In the genomic region with DNA sequence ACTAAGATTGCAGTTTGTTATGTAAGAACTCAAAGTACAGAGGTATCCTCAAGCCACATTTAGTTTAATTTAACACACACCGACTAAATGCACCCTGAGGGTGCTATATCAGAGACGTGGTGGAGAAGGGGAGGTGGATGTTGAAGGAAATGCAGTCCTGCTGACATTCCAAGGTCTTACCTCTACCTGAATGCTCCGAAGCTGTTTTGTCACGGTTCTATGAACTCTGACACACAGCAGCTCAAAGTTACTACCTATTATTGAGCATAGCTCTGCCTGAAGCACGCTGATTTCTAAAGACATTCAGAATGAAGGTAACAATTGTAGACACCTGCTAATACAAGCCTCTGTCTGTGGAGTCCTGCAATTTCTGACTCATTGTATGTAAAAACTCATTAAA, we compare ENCODE assay signal across 10 cellular contexts. TPM values are rescaled to one million over a fixed set of nuclear protein-coding genes. Genes with fewer than 3 reads are reported as not detected.
"Had no signal": no experiment of that assay in that cellular context is flagged by ENCODE, and none has a peak within 500 bp of the region (broad histone marks: within the 10 kb centered on the region; RNA-seq: fewer than 3 reads in every experiment).

No MANE protein-coding gene starts in this region.

- H3K4me3 ChIP-seq: GM23248, HAP-1, K562 had no signal

- H3K27ac ChIP-seq: GM23248 had no signal

- H3K9me3 ChIP-seq: HAP-1 had no signal

- FAIRE-seq: HTR-8/SVneo, K562 had no signal

- H3K9ac ChIP-seq: GM23248 had no signal

- H3K36me3 ChIP-seq: HAP-1 had no signal

- DNase-seq: GM23248, GOT3, H7, HFFc6, IMR-90 had no signal

RNA-seq across cellular contexts. Expression of gene C1QTNF7, which starts 48.6 kb away (rescaled TPM):
- total RNA-seq: GM23248, H4, H7, HT-29, K562 had no signal
- polyA plus RNA-seq: GM23248, K562 had no signal
